4 cellular contexts compared by ENCODE assay signal in genomic region chr22:35717572-35717971, GRCh38. TPM values are rescaled to one million over a fixed set of nuclear protein-coding genes. Genes with fewer than 3 reads are reported as not detected.
"Had no signal": no experiment of that assay in that cellular context is flagged by ENCODE, and none has a peak within 500 bp of the region (broad histone marks: within the 10 kb centered on the region; RNA-seq: fewer than 3 reads in every experiment).

Gene APOL5 (plus strand): TSS chr22:35717872. CDS start chr22:35717872, 0 bp downstream.

- DNase-seq: GDM1, GF-D8 had no signal

- ATAC-seq: GM12878 had no signal

- H3K4me3 ChIP-seq: GM12878 had no signal

RNA-seq across cellular contexts. Expression of gene APOL5, which starts in this region (rescaled TPM):
- total RNA-seq: G401, GM12878 had no signal
- polyA plus RNA-seq: GM12878 had no signal
